ENCODE assay signal across 2 cellular contexts in genomic region chr1:161770250-161770649, GRCh38.
TF ChIP-seq lines count a peak whose summit lies in the region.

No MANE protein-coding gene starts in this region.

TF ChIP-seq in K562, 482 proteins besides CTCF, POLR2A, EP300 and RAD21 (continues in another document):
- TF ChIP-seq MIER1 (IDR thresholded peaks at IDR 0.05; ENCODE audit: low read depth) (no peak), MTA1 (IDR thresholded peaks at IDR 0.05; ENCODE audit: borderline replicate concordance) (no peak), NR2C1 (IDR thresholded peaks at IDR 0.05) (peak; percentile 60), NR2C1 (tag; IDR thresholded peaks at IDR 0.05) (peak; percentile 71), RNF2 (IDR thresholded peaks at IDR 0.05) (no peak), CREB1 (IDR thresholded peaks at IDR 0.05) (no peak), CREB1 (CRISPR knock-in tag; IDR thresholded peaks at IDR 0.05) (no peak), PTBP1 (IDR thresholded peaks at IDR 0.05; ENCODE audit: low read depth, low read length) (no peak), RAD51 (IDR thresholded peaks at IDR 0.05; ENCODE audit: borderline replicate concordance, low read depth) (no peak), ZNF133 (CRISPR knock-in tag; IDR thresholded peaks at IDR 0.05) (no peak), YY1 (IDR thresholded peaks at IDR 0.05; ENCODE audit: borderline replicate concordance in 1 of 3, control insufficient read depth in 1 of 3, extremely low read depth in 1 of 3, insufficient read depth in 3 of 3, insufficient read length in 1 of 3, insufficient replicate concordance in 2 of 3, low read depth in 1 of 3, low read length in 2 of 3) (peak in 2 of 3 experiments; percentile 47 to 88), FOXA3 (CRISPR knock-in tag; conservative IDR thresholded peaks at IDR 0.05 in 1 of 2, IDR thresholded peaks at IDR 0.05 in 1 of 2) (no peak), CAMTA2 (CRISPR knock-in tag; conservative IDR thresholded peaks at IDR 0.05) (no peak), CEBPB (tag; IDR thresholded peaks at IDR 0.05) (no peak), THRA (IDR thresholded peaks at IDR 0.05) (no peak), MXD1 (CRISPR knock-in tag; IDR thresholded peaks at IDR 0.05; ENCODE audit: borderline replicate concordance, poor library complexity, severe bottlenecking) (no peak), NFRKB (IDR thresholded peaks at IDR 0.05; ENCODE audit: low read depth) (no peak), CBX8 (IDR thresholded peaks at IDR 0.05; ENCODE audit: borderline replicate concordance, extremely low read depth, low read depth, low read length, poor library complexity, severe bottlenecking) (no peak), NR2C2 (CRISPR knock-in tag; IDR thresholded peaks at IDR 0.05) (no peak), NR2C2 (tag; IDR thresholded peaks at IDR 0.05) (peak; percentile 42), IFI16 (CRISPR knock-in tag; IDR thresholded peaks at IDR 0.05) (no peak), E2F3 (CRISPR knock-in tag; IDR thresholded peaks at IDR 0.05) (no peak), FOSL1 (tag; conservative IDR thresholded peaks at IDR 0.05) (no peak), E2F1 (CRISPR knock-in tag; IDR thresholded peaks at IDR 0.05) (no peak), ZNF408 (CRISPR knock-in tag; IDR thresholded peaks at IDR 0.05; ENCODE audit: low read depth) (no peak), EGR1 (conservative IDR thresholded peaks at IDR 0.05) (no peak), ZEB2 (IDR thresholded peaks at IDR 0.05) (no peak), MTA2 (IDR thresholded peaks at IDR 0.05; ENCODE audit: low read depth) (no peak), ZNF586 (CRISPR knock-in tag; conservative IDR thresholded peaks at IDR 0.05) (no peak), REST (CRISPR knock-in tag; IDR thresholded peaks at IDR 0.05; ENCODE audit: low read depth) (no peak)

TF ChIP-seq in HepG2, 621 proteins besides CTCF, POLR2A, EP300 and RAD21:
- TF ChIP-seq SMAD1 (CRISPR knock-in tag; IDR thresholded peaks at IDR 0.05; ENCODE audit: borderline replicate concordance, low read depth) (no peak), ZNF646 (CRISPR knock-in tag; IDR thresholded peaks at IDR 0.05) (no peak), ZNF207 (IDR thresholded peaks at IDR 0.05; ENCODE audit: borderline replicate concordance) (no peak), KDM2A (CRISPR knock-in tag; IDR thresholded peaks at IDR 0.05; ENCODE audit: borderline replicate concordance, low read depth) (no peak)
